ENCODE assay signal across 1 cellular context in genomic region chr5:50709471-50709870, GRCh38.
TF ChIP-seq lines count a peak whose summit lies in the region.

No MANE protein-coding gene starts in this region.

TF ChIP-seq in GM23338, 12 proteins besides CTCF, POLR2A, EP300 and RAD21 (continued from another document):
- TF ChIP-seq ZNF462 (CRISPR knock-in tag; IDR thresholded peaks at IDR 0.05) (no peak), ZNF331 (CRISPR knock-in tag; IDR thresholded peaks at IDR 0.05; ENCODE audit: low read depth) (no peak), ZNF114 (CRISPR knock-in tag; IDR thresholded peaks at IDR 0.05) (no peak), ETS1 (IDR thresholded peaks at IDR 0.05) (no peak)
